In the genomic region with DNA sequence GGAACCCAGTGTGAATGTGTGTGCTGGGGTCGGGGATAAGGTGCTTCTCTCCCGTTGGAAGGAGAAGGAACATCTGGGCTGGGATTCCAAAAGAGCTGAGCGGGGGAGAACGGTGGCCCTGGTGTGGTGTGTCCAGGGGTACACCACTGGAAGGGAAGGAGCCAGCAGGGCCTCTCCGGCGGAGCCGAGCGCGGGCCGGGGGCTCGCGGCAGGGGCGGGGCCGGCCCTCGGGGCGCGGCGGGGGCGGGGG, we compare ENCODE assay signal across 8 cellular contexts. TPM values are rescaled to one million over a fixed set of nuclear protein-coding genes. Genes with fewer than 3 reads are reported as not detected.
DNase-seq lines count a peak whose midpoint lies in the region; ATAC-seq and TF ChIP-seq lines count a peak whose summit lies in the region.

No MANE protein-coding gene starts in this region.

- H3K36me3 ChIP-seq in BLaER1 (no peaks in the 10 kb centered on the region), HUES48 (ENCODE audit: control insufficient read depth, insufficient read depth, low read length) (no peaks in the 10 kb centered on the region)

- POLR2A ChIA-PET in MCF 10A (lab: Yijun Ruan, JAX): interaction anchor here (0.8 to 6.1 kb wide), 11 partner anchors 9 to 371 kb away, joined by 3 to 282 read pairs (median 7); a partner anchor contains a TSS

- ATAC-seq in natural killer cell (no peak), HG03045 (IDR thresholded peaks at IDR 0.05; ENCODE audit: unreplicated experiment) (no peak)

- H3K9ac ChIP-seq in BLaER1: peak overlapping the region; percentile 92; the same call in 1 of the 2 replicates
- no peak overlapping the region for H3K9ac ChIP-seq in HUES48 (ENCODE audit: low read depth, low read length)

- H3K9me3 Mint-ChIP-seq in MCF 10A (ENCODE audit: unreplicated experiment) (no peaks in the 10 kb centered on the region), natural killer cell (no peaks in the 10 kb centered on the region)

- H3K27ac ChIP-seq in BLaER1: peak overlapping the region; percentile 36; the same call in 1 of the 2 replicates
- H3K27ac ChIP-seq in HUES48 (ENCODE audit: low read depth, low read length): peak overlapping the region; percentile 35

- H3K4me1 Mint-ChIP-seq in MCF 10A (ENCODE audit: insufficient read depth, unreplicated experiment) (peaks cover 16% of the 10 kb centered on the region), natural killer cell (peaks cover 9 to 22% of the 10 kb centered on the region in 2 donors)

- H3K36me3 Mint-ChIP-seq in MCF 10A (ENCODE audit: insufficient read depth, unreplicated experiment) (peaks cover 5% of the 10 kb centered on the region), natural killer cell (no peaks in the 10 kb centered on the region)

- intact Hi-C loops in MCF 10A (cut with micrococcal nuclease) (no loop called here), natural killer cell (cut with micrococcal nuclease) (no loop called here)

- no TSS peak for BruUV-seq in MCF 10A (replicated peaks; lab: Mats Ljungman, UMichigan)

- CTCF ChIA-PET in MCF 10A (lab: Yijun Ruan, JAX): interaction anchor here (1.6 to 3.8 kb wide), 2 partner anchors 14 to 29 kb away, joined by 10 to 75 read pairs; no protein-coding TSS in a partner anchor

- H3K4me3 Mint-ChIP-seq in MCF 10A (ENCODE audit: unreplicated experiment) (peak overlapping the region; percentile 89), natural killer cell (peak overlapping the region; percentile 90)

- H3K27me3 Mint-ChIP-seq in MCF 10A (ENCODE audit: insufficient read depth, unreplicated experiment) (no peaks in the 10 kb centered on the region), natural killer cell (ENCODE audit: low read depth in 2 of 2) (no peaks in the 10 kb centered on the region)

- DNase-seq in MCF 10A (ENCODE audit: unreplicated experiment) (peak; percentile 24), natural killer cell (no peak), HuH-7 (ENCODE audit: low spot score) (no peak), SHP77 treated with DMSO at 0.1 percent for 48 hours (lab: John Stamatoyannopoulos, UW) (no peak), NCI-H526 treated with DMSO at 0.1 percent for 48 hours (lab: John Stamatoyannopoulos, UW) (no peak)

- H4K20me1 ChIP-seq in BLaER1: peaks cover 41% of the 10 kb centered on the region

- H3K4me2 ChIP-seq in BLaER1: peak overlapping the region; percentile 100

- H3K9me3 ChIP-seq in BLaER1: no peaks in the 10 kb centered on the region
- H3K9me3 ChIP-seq in HUES48 (ENCODE audit: control insufficient read depth, insufficient read depth, low read length): no peaks in the 10 kb centered on the region

- H3K4me3 ChIP-seq in BLaER1: peak overlapping the region; percentile 98
- H3K4me3 ChIP-seq in HUES48 (ENCODE audit: low read depth, low read length): peak overlapping the region; percentile 52

- peak overlapping the region; percentile 81 for H3K27ac Mint-ChIP-seq in MCF 10A (ENCODE audit: low read depth, unreplicated experiment)
- H3K27ac Mint-ChIP-seq in natural killer cell: peak overlapping the region; percentile 78 to 89

- H3K27me3 ChIP-seq in BLaER1 (no peaks in the 10 kb centered on the region), HUES48 (ENCODE audit: control insufficient read depth, insufficient read depth, low read length) (no peaks in the 10 kb centered on the region; the same call in 1 of the 2 replicates)

- peaks cover 42% of the 10 kb centered on the region for H3K4me1 ChIP-seq in BLaER1
- H3K4me1 ChIP-seq in HUES48 (ENCODE audit: control insufficient read depth, insufficient read depth, low read length): peaks cover 16% of the 10 kb centered on the region

- TF ChIP-seq CTCF in MCF 10A (IDR thresholded peaks at IDR 0.05; ENCODE audit: unreplicated experiment) (no peak), natural killer cell (IDR thresholded peaks at IDR 0.05) (no peak)

RNA-seq across cellular contexts. Expression of a gene that starts 0.2 kb away (rescaled TPM):
- total RNA-seq in MCF 10A (2022): 43.9 and 50.9 TPM in 2 replicates
- total RNA-seq in natural killer cell: 100 to 1,000 TPM; 191 to 226 (median 215) TPM

RNA-seq across cellular contexts. Expression of a gene that starts 57.1 kb away (rescaled TPM):
- total RNA-seq in MCF 10A (2022) (302 and 364 TPM in 2 replicates), natural killer cell (100 to 1,000 TPM; 315 to 364 (median 326) TPM)
